In the genomic region with DNA sequence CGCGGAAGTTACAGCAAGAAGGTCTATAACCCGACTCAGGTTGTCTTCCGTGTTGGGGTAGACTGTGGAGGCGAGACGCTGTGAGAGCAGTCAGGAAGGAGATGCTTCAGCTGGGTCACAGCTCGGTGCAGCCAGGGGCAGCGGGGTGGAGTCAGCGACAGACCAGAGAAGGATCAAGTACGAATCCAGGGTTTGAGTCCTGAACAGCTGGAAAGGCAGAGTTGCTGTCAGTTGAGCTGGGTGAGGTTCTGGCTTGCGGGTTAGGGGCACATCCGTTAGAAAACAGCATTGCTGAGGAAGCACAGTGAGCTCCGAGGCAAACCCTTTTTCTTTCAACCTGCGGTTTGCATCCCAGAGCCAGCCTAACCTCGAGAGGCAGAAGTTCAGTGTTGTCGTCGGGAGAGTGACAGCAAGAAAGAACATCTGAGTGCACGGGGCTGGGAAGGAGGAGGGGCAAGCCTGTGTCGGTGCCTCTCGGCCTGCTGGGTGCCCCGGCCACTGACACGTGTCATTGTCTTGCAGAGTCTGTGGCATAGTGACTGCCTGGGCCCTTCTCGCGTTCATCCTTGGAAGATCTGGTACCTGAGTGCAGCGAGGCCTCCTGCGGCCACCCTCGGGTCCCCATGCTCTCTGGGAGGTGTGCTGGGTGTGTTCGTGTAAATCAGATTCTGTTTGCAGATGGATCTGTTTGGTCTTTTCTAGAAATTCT, we compare ENCODE assay signal across 9 cellular contexts. TPM values are rescaled to one million over a fixed set of nuclear protein-coding genes. Genes with fewer than 3 reads are reported as not detected.
DNase-seq lines count a peak whose midpoint lies in the region; ATAC-seq and TF ChIP-seq lines count a peak whose summit lies in the region.
"Had no signal": no experiment of that assay in that cellular context is flagged by ENCODE, and none has a peak within 500 bp of the region (broad histone marks: within the 10 kb centered on the region; RNA-seq: fewer than 3 reads in every experiment).

No MANE protein-coding gene starts in this region.

- H3K4me3 Mint-ChIP-seq in activated CD8-positive, alpha-beta T cell treated with anti-CD3 and anti-CD28 coated beads for 36 hours, result peak overlapping the region; percentile 51
- H3K4me3 Mint-ChIP-seq in natural killer cell treated with Interleukin-12 subunit alpha and Interleukin-12 subunit beta and Interleukin-15 and Interleukin-18, amount 100 ng/mL, for 72 hours, result peak overlapping the region; percentile 30

- CTCF ChIA-PET in activated CD8-positive, alpha-beta T cell treated with anti-CD3 and anti-CD28 coated beads for 36 hours (lab: Charles Lee), result interaction anchor here (1.6 kb wide), 1 partner anchor 29 kb away, joined by 3 read pairs; no protein-coding TSS in a partner anchor

- H3K27ac Mint-ChIP-seq in activated CD8-positive, alpha-beta T cell treated with anti-CD3 and anti-CD28 coated beads for 36 hours, result peak overlapping the region; percentile 69
- peak overlapping the region in 1 of 2 donors; percentile 89 for H3K27ac Mint-ChIP-seq in natural killer cell treated with Interleukin-12 subunit alpha and Interleukin-12 subunit beta and Interleukin-15 and Interleukin-18, amount 100 ng/mL, for 72 hours

- H3K27ac ChIP-seq in HL-60 (replicated peaks), result peak overlapping the region; percentile 83

- H3K27me3 ChIP-seq in HL-60 (ENCODE audit: insufficient read depth, poor library complexity, severe bottlenecking), result no peaks in the 10 kb centered on the region

- no peaks in the 10 kb centered on the region for H3K36me3 Mint-ChIP-seq in activated CD8-positive, alpha-beta T cell treated with anti-CD3 and anti-CD28 coated beads for 36 hours (ENCODE audit: low read depth)
- H3K36me3 Mint-ChIP-seq in natural killer cell treated with Interleukin-12 subunit alpha and Interleukin-12 subunit beta and Interleukin-15 and Interleukin-18, amount 100 ng/mL, for 72 hours, result no peaks in the 10 kb centered on the region

- no peaks in the 10 kb centered on the region for H3K9me3 Mint-ChIP-seq in activated CD8-positive, alpha-beta T cell treated with anti-CD3 and anti-CD28 coated beads for 36 hours
- no peaks in the 10 kb centered on the region for H3K9me3 Mint-ChIP-seq in natural killer cell treated with Interleukin-12 subunit alpha and Interleukin-12 subunit beta and Interleukin-15 and Interleukin-18, amount 100 ng/mL, for 72 hours

- intact Hi-C loops in activated CD8-positive, alpha-beta T cell treated with anti-CD3 and anti-CD28 coated beads for 36 hours (cut with micrococcal nuclease), result no loop called here

- POLR2A ChIA-PET in activated CD8-positive, alpha-beta T cell treated with anti-CD3 and anti-CD28 coated beads for 36 hours (lab: Charles Lee), result interaction anchor here (1.1 to 2.0 kb wide), 5 partner anchors 13 to 94 kb away, joined by 3 to 5 read pairs (median 4); partner anchors contain the start of gene TCP1

- no peaks in the 10 kb centered on the region for H3K27me3 Mint-ChIP-seq in activated CD8-positive, alpha-beta T cell treated with anti-CD3 and anti-CD28 coated beads for 36 hours
- H3K27me3 Mint-ChIP-seq in natural killer cell treated with Interleukin-12 subunit alpha and Interleukin-12 subunit beta and Interleukin-15 and Interleukin-18, amount 100 ng/mL, for 72 hours, result peaks cover 0 to 3% of the 10 kb centered on the region in 2 donors

- DNase-seq in ELF-1 (ENCODE audit: low read depth, low spot score), result peak; percentile 41
- DNase-seq in HL-60 (ENCODE audit: low read depth in 1 of 2, low spot score in 1 of 2), result peak; percentile 92 to 97
- peak; percentile 60 for DNase-seq in activated CD8-positive, alpha-beta T cell treated with anti-CD3 and anti-CD28 coated beads for 36 hours
- DNase-seq in natural killer cell treated with Interleukin-12 subunit alpha and Interleukin-12 subunit beta and Interleukin-15 and Interleukin-18, amount 100 ng/mL, for 72 hours (ENCODE audit: low spot score), result no peak
- no peak for DNase-seq in NCI-H226
- DNase-seq in activated gamma-delta T cell (lab: John Stamatoyannopoulos, UW), result no peak
- DNase-seq in activated gamma-delta T cell treated with Interleukin-2 at 50 U/mL for 16 hours, result no peak
- DNase-seq: NCI-H1694 treated with DMSO at 0.1 percent for 48 hours had no signal

- peaks cover 21% of the 10 kb centered on the region for H3K4me1 Mint-ChIP-seq in activated CD8-positive, alpha-beta T cell treated with anti-CD3 and anti-CD28 coated beads for 36 hours (ENCODE audit: low read depth)
- H3K4me1 Mint-ChIP-seq in natural killer cell treated with Interleukin-12 subunit alpha and Interleukin-12 subunit beta and Interleukin-15 and Interleukin-18, amount 100 ng/mL, for 72 hours (ENCODE audit: low read depth in 2 of 2), result peaks cover 0 to 29% of the 10 kb centered on the region in 2 donors

- H3K4me3 ChIP-seq in HL-60 (replicated peaks; ENCODE audit: insufficient read depth, low read length), result peak overlapping the region; percentile 20

- peak; percentile 86 for ATAC-seq in activated CD8-positive, alpha-beta T cell treated with anti-CD3 and anti-CD28 coated beads for 36 hours
- ATAC-seq in natural killer cell treated with Interleukin-12 subunit alpha and Interleukin-12 subunit beta and Interleukin-15 and Interleukin-18, amount 100 ng/mL, for 72 hours, result peak; percentile 39 to 74
- no peak for ATAC-seq in HG02885 (IDR thresholded peaks at IDR 0.05; ENCODE audit: poor library complexity, unreplicated experiment)

- TF ChIP-seq CTCF in HL-60 (IDR thresholded peaks at IDR 0.05; ENCODE audit: insufficient read depth, low read length), result no peak
- TF ChIP-seq CTCF in activated CD8-positive, alpha-beta T cell treated with anti-CD3 and anti-CD28 coated beads for 36 hours (IDR thresholded peaks at IDR 0.05), result no peak

RNA-seq across cellular contexts. Expression of gene PNLDC1, which starts 20.0 kb away (rescaled TPM):
- under 1 TPM; 0.34 to 0.54 TPM for total RNA-seq in activated CD8-positive, alpha-beta T cell treated with anti-CD3 and anti-CD28 coated beads for 36 hours
- total RNA-seq in natural killer cell treated with Interleukin-12 subunit alpha and Interleukin-12 subunit beta and Interleukin-15 and Interleukin-18, amount 100 ng/mL, for 72 hours, result 1 to 10 TPM in 1 of 2 donors, under 1 TPM in 1; 0.24 to 1.1 TPM

RNA-seq across cellular contexts. Expression of gene MRPL18, which starts 29.8 kb away (rescaled TPM):
- total RNA-seq in activated CD8-positive, alpha-beta T cell treated with anti-CD3 and anti-CD28 coated beads for 36 hours, result 10 to 100 TPM; 81.8 to 83.5 TPM
- total RNA-seq in natural killer cell treated with Interleukin-12 subunit alpha and Interleukin-12 subunit beta and Interleukin-15 and Interleukin-18, amount 100 ng/mL, for 72 hours, result 10 to 100 TPM; 65.8 to 82.4 TPM

RNA-seq across cellular contexts. Expression of gene TCP1, which starts 30.7 kb away (rescaled TPM):
- total RNA-seq in activated CD8-positive, alpha-beta T cell treated with anti-CD3 and anti-CD28 coated beads for 36 hours, result 100 to 1,000 TPM; 446 to 452 TPM
- 100 to 1,000 TPM; 360 to 498 TPM for total RNA-seq in natural killer cell treated with Interleukin-12 subunit alpha and Interleukin-12 subunit beta and Interleukin-15 and Interleukin-18, amount 100 ng/mL, for 72 hours

RNA-seq across cellular contexts. Expression of gene ACAT2, which starts 58.2 kb away (rescaled TPM):
- 10 to 100 TPM; 70.8 to 74.1 TPM for total RNA-seq in activated CD8-positive, alpha-beta T cell treated with anti-CD3 and anti-CD28 coated beads for 36 hours
- 10 to 100 TPM; 70.0 to 88.7 TPM for total RNA-seq in natural killer cell treated with Interleukin-12 subunit alpha and Interleukin-12 subunit beta and Interleukin-15 and Interleukin-18, amount 100 ng/mL, for 72 hours

Comparison
In these comparisons a context has a peak if more than half of its experiments do, and no peak if none do; other contexts are left out.
1. DNase-seq: peak in ELF-1 (single experiment), HL-60 (2 of 2) and activated CD8-positive, alpha-beta T cell treated with anti-CD3 and anti-CD28 coated beads for 36 hours (single experiment); none in natural killer cell treated with Interleukin-12 subunit alpha and Interleukin-12 subunit beta and Interleukin-15 and Interleukin-18, amount 100 ng/mL, for 72 hours (single experiment), NCI-H226 (single experiment), activated gamma-delta T cell (single experiment) and activated gamma-delta T cell treated with Interleukin-2 at 50 U/mL for 16 hours (single experiment).